In the genomic region with DNA sequence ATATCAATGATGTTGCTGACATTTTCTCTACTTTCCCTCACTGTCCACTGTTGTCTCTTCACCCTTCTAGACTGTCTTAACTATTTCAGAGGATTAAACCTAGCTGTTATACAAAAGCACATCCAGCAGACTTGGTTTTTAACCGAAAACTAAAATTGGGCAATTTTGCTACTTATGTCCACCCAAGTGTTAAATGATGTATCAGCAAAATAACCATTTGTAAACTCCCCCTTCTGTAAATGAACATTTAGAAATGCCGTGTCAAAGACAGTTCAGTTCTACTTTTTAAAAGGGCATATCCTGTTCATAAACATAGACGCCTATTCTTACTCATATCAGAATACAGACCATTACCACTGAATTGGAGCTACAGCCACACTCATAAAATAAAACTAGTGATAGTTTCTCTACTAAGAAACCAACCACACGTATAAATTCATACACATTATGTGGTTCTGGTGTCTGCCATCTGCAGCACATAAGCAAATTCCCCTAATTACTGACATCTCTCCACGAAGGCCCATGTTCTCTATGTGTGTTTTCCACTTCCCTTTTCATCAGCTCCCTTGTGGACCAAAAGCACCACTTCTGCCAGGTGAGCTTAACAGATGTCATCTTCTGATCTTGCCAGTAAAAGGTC, we compare ENCODE assay signal across 9 cellular contexts.
DNase-seq lines count a peak whose midpoint lies in the region; ATAC-seq and TF ChIP-seq lines count a peak whose summit lies in the region.
"Had no signal": no experiment of that assay in that cellular context is flagged by ENCODE, and none has a peak within 500 bp of the region (broad histone marks: within the 10 kb centered on the region; RNA-seq: fewer than 3 reads in every experiment).

No MANE protein-coding gene starts in this region.

- no peaks in the 10 kb centered on the region for H3K79me2 ChIP-seq in OCI-LY3 (ENCODE audit: low read length)

- H3K4me2 ChIP-seq in OCI-LY3 (ENCODE audit: low read length) = peak overlapping the region; percentile 73

- intact Hi-C loops in posterior cingulate gyrus (cut with DNase I) (no loop called here), Right ventricle myocardium inferior (cut with DNase I) (no loop called here)

- peaks cover 46% of the 10 kb centered on the region for H3K4me1 ChIP-seq in OCI-LY3 (ENCODE audit: low read length)

- peak; percentile 96 for ATAC-seq in GM18517 (IDR thresholded peaks at IDR 0.05; ENCODE audit: unreplicated experiment)
- ATAC-seq in GM21381 (IDR thresholded peaks at IDR 0.05; ENCODE audit: unreplicated experiment) = peak; percentile 88
- ATAC-seq in HG03095 (IDR thresholded peaks at IDR 0.05; ENCODE audit: unreplicated experiment) = peak; percentile 92
- ATAC-seq in Right ventricle myocardium inferior = no peak

- DNase-seq in posterior cingulate gyrus (no peak), Right ventricle myocardium inferior (ENCODE audit: missing footprints) (no peak), NCI-H187 treated with DMSO at 0.1 percent for 48 hours (lab: John Stamatoyannopoulos, UW) (no peak), HPDE6-E6E7 (ENCODE audit: extremely low spot score) (no peak)
- DNase-seq: Calu3 had no signal

- no peaks in the 10 kb centered on the region for H3K27me3 ChIP-seq in OCI-LY3 (ENCODE audit: low read depth, low read length)

- peak overlapping the region; percentile 86 for H3K9ac ChIP-seq in OCI-LY3 (ENCODE audit: low read length)

- peaks cover 7% of the 10 kb centered on the region for H3K9me3 ChIP-seq in OCI-LY3 (ENCODE audit: insufficient read depth, low read length)

- peak overlapping the region; percentile 52 for H3K4me3 ChIP-seq in OCI-LY3 (ENCODE audit: low read length)

- H3K27ac ChIP-seq in OCI-LY3 (ENCODE audit: low read length) = peak overlapping the region; percentile 95

- peaks cover 30% of the 10 kb centered on the region for H3K36me3 ChIP-seq in OCI-LY3 (replicated peaks; ENCODE audit: low read depth, low read length)

- TF ChIP-seq CTCF in OCI-LY3 (IDR thresholded peaks at IDR 0.05; ENCODE audit: low read depth, low read length) = no peak

- H2AFZ ChIP-seq in OCI-LY3 (ENCODE audit: low read depth, low read length) = no peak overlapping the region

- H4K20me1 ChIP-seq in OCI-LY3 (ENCODE audit: insufficient read depth, low read length) = no peaks in the 10 kb centered on the region
